14 cellular contexts compared by ENCODE assay signal in genomic region chr3:129067731-129068130, GRCh38. TPM values are rescaled to one million over a fixed set of nuclear protein-coding genes. Genes with fewer than 3 reads are reported as not detected.
A peak's percentile ranks its signal among the peaks of the same experiment; 100 is the strongest.
DNase-seq lines count a peak whose midpoint lies in the region; ATAC-seq, FAIRE-seq and TF ChIP-seq lines count a peak whose summit lies in the region.
"Not testable (repeated sequence)": the region's sequence is repeated elsewhere in the genome, so short reads cannot be mapped to it uniquely, and the experiment has no call there.
"Had no signal": no experiment of that assay in that cellular context is flagged by ENCODE, and none has a peak within 500 bp of the region (broad histone marks: within the 10 kb centered on the region; RNA-seq: fewer than 3 reads in every experiment).

No MANE protein-coding gene starts in this region.

- H3K9me1 ChIP-seq in K562 (ENCODE audit: control insufficient read depth, insufficient read depth, low read length): not testable (repeated sequence)

- in situ Hi-C loops in K562 (cut with MboI): not testable (repeated sequence)

- H3K4me1 ChIP-seq in K562 (replicated peaks in 1 of 2; ENCODE audit: control insufficient read depth in 2 of 2, insufficient read depth in 2 of 2, low read length in 2 of 2); neural progenitor cell: not testable (repeated sequence)
- H3K4me1 ChIP-seq in stomach: peaks cover 0 to 17% (median 11%) of the 10 kb centered on the region in 4 donors

- WGBS in K562 (ENCODE audit: insufficient coverage, low coverage, missing lambda C conversion rate): 50% methylated on average over 4 of the region's 7 CpGs
- 44 to 68% (median 61%) methylated on average over 7 of the region's 7 CpGs for WGBS in stomach, 5 donors

- not testable (repeated sequence) for H3F3A ChIP-seq in neural progenitor cell (ENCODE audit: low read depth)

- not testable (repeated sequence) for H3K27ac Mint-ChIP-seq in WTC11; activated T-cell treated with anti-CD3 and anti-CD28 coated beads, Interleukin-2, amount 50 U/mL, for 72 hours; neural progenitor cell

- TF ChIP-seq RAD21 in K562 (CRISPR knock-in tag; conservative IDR thresholded peaks at IDR 0.05 in 1 of 2, IDR thresholded peaks at IDR 0.05 in 1 of 2): not testable (repeated sequence)

- H3K4me1 Mint-ChIP-seq in WTC11, neural progenitor cell: not testable (repeated sequence)
- peaks cover 17% of the 10 kb centered on the region for H3K4me1 Mint-ChIP-seq in activated T-cell treated with anti-CD3 and anti-CD28 coated beads, Interleukin-2, amount 50 U/mL, for 72 hours (ENCODE audit: low read depth)

- H3K36me3 ChIP-seq in K562 (ENCODE audit: control insufficient read depth, insufficient read depth, low read length); neural progenitor cell; stomach: not testable (repeated sequence)

- peaks cover 26% of the 10 kb centered on the region for H3K9me3 Mint-ChIP-seq in WTC11
- not testable (repeated sequence) for H3K9me3 Mint-ChIP-seq in activated T-cell treated with anti-CD3 and anti-CD28 coated beads, Interleukin-2, amount 50 U/mL, for 72 hours; neural progenitor cell

- not testable (repeated sequence) for H3K4me3 ChIP-seq in K562, neural progenitor cell
- H3K4me3 ChIP-seq in stomach: peak overlapping the region in 1 of 4 donors; percentile 45

- H3K36me3 Mint-ChIP-seq in WTC11; activated T-cell treated with anti-CD3 and anti-CD28 coated beads, Interleukin-2, amount 50 U/mL, for 72 hours (ENCODE audit: insufficient read depth in 2 of 2); neural progenitor cell: not testable (repeated sequence)

- H3K27ac ChIP-seq in C4-2B: peak overlapping the region; percentile 54
- H3K27ac ChIP-seq in K562 (ENCODE audit: extremely low read depth, low read depth, low read length); neural progenitor cell: not testable (repeated sequence)
- H3K27ac ChIP-seq in stomach: peak overlapping the region in 2 of 5 donors; percentile 71 to 78

- H3K9me3 ChIP-seq in K562 (replicated peaks; ENCODE audit: control insufficient read depth, insufficient read depth, low read depth, low read length); neural progenitor cell (ENCODE audit: low read depth); stomach: not testable (repeated sequence)

- not testable (repeated sequence) for ATAC-seq in WTC11, K562
- peak in 1 of 2 donors; percentile 23 for ATAC-seq in activated T-cell treated with anti-CD3 and anti-CD28 coated beads, Interleukin-2, amount 50 U/mL, for 72 hours (replicated peaks in 1 of 2)

- not testable (repeated sequence) for H3K4me3 Mint-ChIP-seq in WTC11, neural progenitor cell
- H3K4me3 Mint-ChIP-seq in activated T-cell treated with anti-CD3 and anti-CD28 coated beads, Interleukin-2, amount 50 U/mL, for 72 hours: peak overlapping the region; percentile 59 to 66

- POLR2A ChIA-PET in WTC11 (lab: Charles Lee): not testable (repeated sequence)
- POLR2A ChIA-PET in K562 (lab: Yijun Ruan, JAX): interaction anchor here (0.6 kb wide), 1 partner anchor 171 kb away, joined by 3 read pairs; no protein-coding TSS in a partner anchor

- H4K20me1 ChIP-seq in K562 (replicated peaks; ENCODE audit: control insufficient read depth, insufficient read depth, low read length); neural progenitor cell (ENCODE audit: low read depth): not testable (repeated sequence)

- H3K4me2 ChIP-seq in K562 (ENCODE audit: insufficient read depth, low read length); neural progenitor cell: not testable (repeated sequence)

- DNase-seq in NAMALWA (ENCODE audit: low spot score) (peak; percentile 30), left kidney (ENCODE audit: low read depth, low spot score) (peak; percentile 46), stomach (peak; percentile 56)
- DNase-seq in WTC11 (ENCODE audit: low spot score); K562 (ENCODE audit: extremely low read depth in 1 of 4, low spot score in 3 of 4); neural progenitor cell (ENCODE audit: low spot score): not testable (repeated sequence)
- DNase-seq in activated T-cell treated with anti-CD3 and anti-CD28 coated beads, Interleukin-2, amount 50 U/mL, for 72 hours: peak; percentile 33 to 42

- FAIRE-seq in K562 (lab: Jason Lieb, UNC): not testable (repeated sequence)

- not testable (repeated sequence) for H3K9ac ChIP-seq in K562 (ENCODE audit: insufficient read depth in 1 of 2, low read depth in 2 of 2, low read length in 2 of 2); neural progenitor cell

- not testable (repeated sequence) for H3K27me3 Mint-ChIP-seq in WTC11 (ENCODE audit: low read depth); activated T-cell treated with anti-CD3 and anti-CD28 coated beads, Interleukin-2, amount 50 U/mL, for 72 hours (ENCODE audit: low read depth); neural progenitor cell (ENCODE audit: insufficient read depth, low read depth)

- intact Hi-C loops in K562 (cut with micrococcal nuclease); stomach (cut with DNase I; ENCODE audit: low total_unique reads): not testable (repeated sequence)

- CTCF ChIA-PET in WTC11 (lab: Charles Lee): interaction anchor here (1.0 to 4.4 kb wide), 7 partner anchors 13 to 178 kb away, joined by 3 to 26 read pairs (median 5); partner anchors contain the start of gene RAB43
- CTCF ChIA-PET in K562 (lab: Yijun Ruan, JAX; ENCODE audit: low intra/inter-chr PET ratio): not testable (repeated sequence)

- not testable (repeated sequence) for TF ChIP-seq EP300 in K562 (IDR thresholded peaks at IDR 0.05; ENCODE audit: low read length); stomach (IDR thresholded peaks at IDR 0.05)

- not testable (repeated sequence) for TF ChIP-seq CTCF in C4-2B (conservative IDR thresholded peaks at IDR 0.05); WTC11 (IDR thresholded peaks at IDR 0.05); K562 (IDR thresholded peaks at IDR 0.05 in 2 of 3, conservative IDR thresholded peaks at IDR 0.05 in 1 of 3; ENCODE audit: insufficient read depth in 2 of 3, low read depth in 1 of 3, low read length in 3 of 3); neural progenitor cell (IDR thresholded peaks at IDR 0.05)
- TF ChIP-seq CTCF in stomach (IDR thresholded peaks at IDR 0.05): peak in 1 of 7 experiments; percentile 20

- not testable (repeated sequence) for H3K79me2 ChIP-seq in K562 (ENCODE audit: control insufficient read depth, insufficient read depth, low read length); neural progenitor cell (ENCODE audit: low read depth)

- H3K27me3 ChIP-seq in K562 (ENCODE audit: control insufficient read depth in 2 of 2, insufficient read depth in 2 of 2, low read length in 2 of 2); neural progenitor cell; stomach: not testable (repeated sequence)

- H2AFZ ChIP-seq in K562 (ENCODE audit: low read depth, low read length): not testable (repeated sequence)
- peak overlapping the region; percentile 34 for H2AFZ ChIP-seq in neural progenitor cell (replicated peaks)

- not testable (repeated sequence) for BruUV-seq in K562 (replicated peaks; lab: Mats Ljungman, UMichigan)

- not testable (repeated sequence) for TF ChIP-seq POLR2A in K562 (conservative IDR thresholded peaks at IDR 0.05); stomach (IDR thresholded peaks at IDR 0.05)

RNA-seq across cellular contexts. Expression of gene GP9, which starts 7.2 kb away (rescaled TPM):
- not detected in 3 replicates for total RNA-seq in WTC11 (2021)
- total RNA-seq in activated T-cell treated with anti-CD3 and anti-CD28 coated beads, Interleukin-2, amount 50 U/mL, for 72 hours: not detected
- total RNA-seq in K562 (2011; cell fraction: chromatin; rRNA removed; ENCODE audit: low replicate concordance): not detected in 2 replicates
- not detected in 2 replicates for total RNA-seq in K562 (2011; cell fraction: nucleolus; rRNA removed)
- not detected in 2 replicates for total RNA-seq in K562 (2011; cell fraction: nucleoplasm; rRNA removed)
- total RNA-seq in K562 (2014; rRNA removed): not detected in 2 replicates
- not detected in 2 replicates for total RNA-seq in K562 (2014; rRNA removed; fragmentation: Illumina TruSeq; extraction: Trizol)
- not detected in 2 replicates for total RNA-seq in K562 (2015; rRNA removed; fragmentation: Illumina TruSeq; extraction: Trizol)
- total RNA-seq in K562 (2021): not detected in 2 replicates
- not detected in 2 replicates for polyA plus RNA-seq in K562 (2011; rRNA removed)
- 0.07 TPM in 1 of 2 replicates, not detected in the other for polyA plus RNA-seq in K562 (2011; cell fraction: cytosol; rRNA removed)
- polyA plus RNA-seq in K562 (2011; cell fraction: nucleus; rRNA removed): not detected in 2 replicates
- not detected in 2 replicates for polyA plus RNA-seq in K562 (2012)
- not detected in 2 replicates for polyA plus RNA-seq in K562 (2014; fragmentation: Illumina TruSeq; extraction: Trizol)
- polyA plus RNA-seq in K562 (2014; fragmentation: Nextera tagmentation; extraction: Ambion mirVana): not detected
- not detected in 2 replicates for polyA plus RNA-seq in K562 (2014; rRNA removed)
- not detected in 2 replicates for polyA minus RNA-seq in K562 (2011; rRNA and poly(A)+ RNA removed)
- polyA minus RNA-seq in K562 (2011; cell fraction: cytosol; rRNA and poly(A)+ RNA removed): not detected in 2 replicates
- not detected in 2 replicates for polyA minus RNA-seq in K562 (2011; cell fraction: nucleus; rRNA and poly(A)+ RNA removed)
- not detected in 2 replicates for total RNA-seq in neural progenitor cell (ENCODE audit: low replicate concordance)
- not detected for total RNA-seq in stomach
- polyA plus RNA-seq in stomach: not detected
- total RNA-seq: fibroblast of villous mesenchyme, H4, heart left ventricle, HT1080, renal cortical epithelial cell, ureter had no signal
- polyA plus RNA-seq: heart left ventricle had no signal

RNA-seq across cellular contexts. Expression of gene RAB43, which starts 53.9 kb away (rescaled TPM):
- 20.2 to 34.5 TPM (median 21.0 TPM) in 3 replicates for total RNA-seq in WTC11 (2021)
- 10 to 100 TPM; 82.5 to 95.5 TPM for total RNA-seq in activated T-cell treated with anti-CD3 and anti-CD28 coated beads, Interleukin-2, amount 50 U/mL, for 72 hours
- total RNA-seq in K562 (2011; cell fraction: chromatin; rRNA removed; ENCODE audit: low replicate concordance): 1.8 and 11.3 TPM in 2 replicates
- total RNA-seq in K562 (2011; cell fraction: nucleolus; rRNA removed): 6.7 and 7.5 TPM in 2 replicates
- total RNA-seq in K562 (2011; cell fraction: nucleoplasm; rRNA removed): 4.0 and 6.0 TPM in 2 replicates
- total RNA-seq in K562 (2014; rRNA removed): 3.2 and 4.1 TPM in 2 replicates
- not detected in 2 replicates for total RNA-seq in K562 (2014; rRNA removed; fragmentation: Illumina TruSeq; extraction: Trizol)
- total RNA-seq in K562 (2015; rRNA removed; fragmentation: Illumina TruSeq; extraction: Trizol): 0.57 and 1.1 TPM in 2 replicates
- 5.4 and 6.8 TPM in 2 replicates for total RNA-seq in K562 (2021)
- 1.7 and 2.5 TPM in 2 replicates for polyA plus RNA-seq in K562 (2011; rRNA removed)
- polyA plus RNA-seq in K562 (2011; cell fraction: cytosol; rRNA removed): 2.9 and 5.1 TPM in 2 replicates
- polyA plus RNA-seq in K562 (2011; cell fraction: nucleus; rRNA removed): 9.6 and 11.4 TPM in 2 replicates
- polyA plus RNA-seq in K562 (2012): 2.9 and 15.6 TPM in 2 replicates
- polyA plus RNA-seq in K562 (2014; fragmentation: Illumina TruSeq; extraction: Trizol): 1.4 TPM in 1 of 2 replicates, not detected in the other
- under 1 TPM; 0.04 to 0.07 TPM for polyA plus RNA-seq in K562 (2014; fragmentation: Nextera tagmentation; extraction: Ambion mirVana)
- polyA plus RNA-seq in K562 (2014; rRNA removed): 2.9 and 3.8 TPM in 2 replicates
- 0.24 and 0.88 TPM in 2 replicates for polyA minus RNA-seq in K562 (2011; rRNA and poly(A)+ RNA removed)
- 1.5 and 2.3 TPM in 2 replicates for polyA minus RNA-seq in K562 (2011; cell fraction: cytosol; rRNA and poly(A)+ RNA removed)
- polyA minus RNA-seq in K562 (2011; cell fraction: nucleus; rRNA and poly(A)+ RNA removed): 2.8 and 3.2 TPM in 2 replicates
- total RNA-seq in neural progenitor cell (ENCODE audit: low replicate concordance): 0.36 and 9.0 TPM in 2 replicates
- 10 to 100 TPM in 4 of 5 donors, 1 to 10 TPM in 1; 6.1 to 70.6 (median 22.6) TPM for total RNA-seq in stomach
- polyA plus RNA-seq in stomach: 10 to 100 TPM in 2 of 3 donors, 1 to 10 TPM in 1; 4.3 to 18.1 (median 10.5) TPM
